ENCODE assay signal across 12 cellular contexts in genomic region chr13:26299168-26299788, GRCh38.
"Had no signal": no experiment of that assay in that cellular context is flagged by ENCODE, and none has a peak within 500 bp of the region (broad histone marks: within the 10 kb centered on the region; RNA-seq: fewer than 3 reads in every experiment).

No MANE protein-coding gene starts in this region.

- H3K36me3 ChIP-seq: cardiac muscle cell, colonic mucosa, ovary, thyroid gland had no signal

- H3K4me3 ChIP-seq: cardiac muscle cell, colonic mucosa, ovary, thyroid gland had no signal

- ATAC-seq: stimulated activated memory B cell treated with anti-CD40 and anti-IgM and Interleukin-4, amounts not matched to agents 10 μg/mL and 1 μg/mL and 100 μg/mL, for 72 hours had no signal

- H3K27ac ChIP-seq: cardiac muscle cell, colonic mucosa, ovary, thyroid gland, VCaP had no signal

- H3K4me1 ChIP-seq: colonic mucosa, thyroid gland had no signal

- H3K27me3 ChIP-seq: cardiac muscle cell, colonic mucosa, ovary, thyroid gland had no signal

- DNase-seq: activated CD4-positive, alpha-beta T cell treated with anti-CD3 and anti-CD28 coated beads for 1 hour; activated CD4-positive, alpha-beta T cell treated with anti-CD3 and anti-CD28 coated beads, Interleukin-2, amount 50 U/mL, for 4 hours; activated naive CD4-positive, alpha-beta T cell; activated naive CD8-positive, alpha-beta T cell treated with anti-CD3 and anti-CD28 coated beads, Interleukin-2, amount 10 ng/mL, durations not matched to agents 7 days and 5 days; colonic mucosa; ovary; stimulated activated CD4-positive, alpha-beta T cell treated with anti-CD3 and anti-CD28 coated beads, Interleukin-2, amount 100 ng/mL, for 48 hours; T-helper 1 cell; thyroid gland had no signal

- H3K9me3 ChIP-seq: colonic mucosa, ovary, thyroid gland had no signal
